8 cellular contexts compared by ENCODE assay signal in genomic region chr5:6711409-6712135, GRCh38. TPM values are rescaled to one million over a fixed set of nuclear protein-coding genes. Genes with fewer than 3 reads are reported as not detected.
A peak's percentile ranks its signal among the peaks of the same experiment; 100 is the strongest.
DNase-seq lines count a peak whose midpoint lies in the region; ATAC-seq and TF ChIP-seq lines count a peak whose summit lies in the region.

No MANE protein-coding gene starts in this region.

- H3K27ac ChIP-seq in RWPE1 (peak overlapping the region; percentile 99), skin epidermis (peak overlapping the region in 19 of 21 experiments; percentile 85 to 98 (median 94))

- POLR2A ChIA-PET in RWPE1 (lab: Yijun Ruan, JAX; ENCODE audit: low non-redundant PET), result no interaction called here

- peak overlapping the region; percentile 80 for H3K4me3 ChIP-seq in fibroblast of the aortic adventitia (ENCODE audit: low read depth, low read length)
- peak overlapping the region; percentile 63 to 89 (median 70) for H3K4me3 ChIP-seq in skin epidermis

- CTCF ChIA-PET in RWPE1 (lab: Yijun Ruan, JAX), result no interaction called here

- peak; percentile 13 for ATAC-seq in GM19452 (IDR thresholded peaks at IDR 0.05; ENCODE audit: unreplicated experiment)

- no peak for DNase-seq in RWPE1 (ENCODE audit: low spot score)
- no peak for DNase-seq in fibroblast of the aortic adventitia (ENCODE audit: low read depth)
- no peak for DNase-seq in NCI-H748 treated with DMSO at 0.1 percent for 48 hours (lab: John Stamatoyannopoulos, UW)
- DNase-seq in NCI-H526 treated with DMSO at 0.1 percent for 48 hours (lab: John Stamatoyannopoulos, UW), result no peak
- no peak for DNase-seq in stimulated activated CD4-positive, alpha-beta T cell treated with anti-CD3 and anti-CD28 coated beads, Interleukin-1b, Interleukin-23, amount 100 ng/mL, for 48 hours
- DNase-seq in stimulated activated CD4-positive, alpha-beta T cell treated with anti-CD3 and anti-CD28 coated beads, Interleukin-2, amount 100 ng/mL, for 48 hours, result no peak

- TF ChIP-seq CTCF in RWPE1 (conservative IDR thresholded peaks at IDR 0.05; ENCODE audit: low read depth) (no peak), fibroblast of the aortic adventitia (IDR thresholded peaks at IDR 0.05; ENCODE audit: insufficient read depth, low read length) (peak; percentile 40)

RNA-seq across cellular contexts. Expression of gene TENT4A, which starts 1.7 kb away (rescaled TPM):
- total RNA-seq in fibroblast of the aortic adventitia (ENCODE audit: low replicate concordance), result 13.2 and 21.4 TPM in 2 replicates
